In the genomic region with DNA sequence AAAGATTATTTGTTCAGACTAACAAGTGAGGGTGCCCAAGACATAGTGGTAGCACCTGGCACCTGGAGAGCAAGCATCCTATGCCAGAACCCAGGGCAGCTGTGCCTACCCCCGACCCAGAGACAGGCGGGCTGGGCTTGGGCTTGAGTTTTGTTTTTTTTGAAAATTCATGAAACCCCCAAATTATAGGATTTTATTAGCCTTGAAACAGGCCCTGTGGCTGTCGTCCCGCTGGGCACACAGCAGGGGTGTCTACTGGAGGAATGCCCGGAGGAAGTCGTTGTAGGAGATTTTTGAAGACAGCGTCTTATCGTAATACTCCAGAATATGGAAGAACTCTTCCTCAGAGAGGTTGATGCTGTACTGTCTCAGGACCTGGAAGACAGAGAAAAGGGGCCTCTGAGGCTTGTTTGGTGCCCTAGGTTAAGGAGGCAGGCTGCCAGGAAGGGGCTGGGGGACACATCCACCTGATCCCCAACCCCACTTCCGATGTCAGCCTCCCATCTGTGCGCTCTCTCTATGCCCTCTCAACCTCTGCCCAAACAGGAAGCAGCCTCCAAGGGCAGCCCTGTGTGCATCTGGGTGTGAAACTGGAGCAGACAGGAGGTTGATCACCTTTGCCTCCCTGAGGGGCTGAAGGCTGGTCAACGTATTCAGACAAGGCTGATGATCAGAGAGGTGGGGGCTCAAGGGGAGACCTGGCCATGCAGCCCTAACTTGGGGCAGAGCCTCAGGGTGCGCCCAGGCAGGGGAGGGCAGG, we compare ENCODE assay signal across 19 cellular contexts.
"Had no signal": no experiment of that assay in that cellular context is flagged by ENCODE, and none has a peak within 500 bp of the region (broad histone marks: within the 10 kb centered on the region; RNA-seq: fewer than 3 reads in every experiment).

No MANE protein-coding gene starts in this region.

- H3K27ac Mint-ChIP-seq: naive thymus-derived CD4-positive, alpha-beta T cell; nephron progenitor cell had no signal

- H3K27me3 ChIP-seq: transverse colon had no signal

- H3K9me3 Mint-ChIP-seq: naive thymus-derived CD4-positive, alpha-beta T cell; nephron progenitor cell had no signal

- H3K36me3 Mint-ChIP-seq: naive thymus-derived CD4-positive, alpha-beta T cell had no signal

- H3K4me3 ChIP-seq: esophagus squamous epithelium, gastroesophageal sphincter, psoas muscle, stomach, thoracic aorta, transverse colon had no signal

- DNase-seq: effector memory CD4-positive, alpha-beta T cell; esophagus squamous epithelium; foreskin fibroblast; glutamatergic neuron; kidney glomerular epithelial cell; mesendoderm; naive thymus-derived CD4-positive, alpha-beta T cell; nephron progenitor cell; psoas muscle; retina; small intestine; stimulated activated CD4-positive, alpha-beta T cell treated with anti-CD3 and anti-CD28 coated beads, Interleukin-12 subunit alpha, Interleukin-12 subunit beta, amount 100 ng/mL, for 4 hours; stimulated activated naive CD4-positive, alpha-beta T cell; stomach; substantia nigra; transverse colon had no signal

- H3K27ac ChIP-seq: esophagus squamous epithelium, gastroesophageal sphincter, neutrophil, psoas muscle, stomach, thoracic aorta, transverse colon had no signal

- H3K9me3 ChIP-seq: esophagus squamous epithelium, neutrophil, psoas muscle, stomach, thoracic aorta, transverse colon had no signal

- H3K36me3 ChIP-seq: esophagus squamous epithelium, neutrophil, stomach, thoracic aorta, transverse colon had no signal

- H3K4me1 ChIP-seq: gastroesophageal sphincter, psoas muscle, stomach, transverse colon had no signal

- H3K4me3 Mint-ChIP-seq: naive thymus-derived CD4-positive, alpha-beta T cell; nephron progenitor cell had no signal

- ATAC-seq: gastroesophageal sphincter; naive thymus-derived CD4-positive, alpha-beta T cell; psoas muscle had no signal
